8 cellular contexts compared by ENCODE assay signal in genomic region chr9:126719677-126720435, GRCh38.
A peak's percentile ranks its signal among the peaks of the same experiment; 100 is the strongest.
DNase-seq lines count a peak whose midpoint lies in the region; ATAC-seq and TF ChIP-seq lines count a peak whose summit lies in the region.

No MANE protein-coding gene starts in this region.

- no peaks in the 10 kb centered on the region for H3K9me3 ChIP-seq in BLaER1
- H3K9me3 ChIP-seq in left lung = no peaks in the 10 kb centered on the region

- peaks cover 51% of the 10 kb centered on the region for H3K4me1 ChIP-seq in BLaER1
- peaks cover 3 to 38% of the 10 kb centered on the region in 2 donors for H3K4me1 ChIP-seq in left lung

- no peak for TF ChIP-seq CTCF in left lung (IDR thresholded peaks at IDR 0.05)

- no peaks in the 10 kb centered on the region for H3K9me3 Mint-ChIP-seq in activated CD4-positive, alpha-beta T cell treated with anti-CD3 and anti-CD28 coated beads for 36 hours (ENCODE audit: low read depth)

- no peaks in the 10 kb centered on the region for H4K20me1 ChIP-seq in BLaER1

- peak overlapping the region; percentile 12; the same call in 1 of the 2 replicates for H3K4me3 ChIP-seq in BLaER1
- H3K4me3 ChIP-seq in left lung = no peak overlapping the region

- H3K27ac Mint-ChIP-seq in activated CD4-positive, alpha-beta T cell treated with anti-CD3 and anti-CD28 coated beads for 36 hours = peak overlapping the region; percentile 78

- peak; percentile 91 for DNase-seq in H4 (ENCODE audit: low spot score)
- peak; percentile 35 for DNase-seq in NCI-H2171 (lab: John Stamatoyannopoulos, UW)
- DNase-seq in activated CD4-positive, alpha-beta T cell treated with anti-CD3 and anti-CD28 coated beads for 36 hours = peak; percentile 90
- peak in 49 of 61 donors; percentile 14 to 91 (median 58) for DNase-seq in caudate nucleus (lab: John Stamatoyannopoulos, UW)
- DNase-seq in left lung = peak; percentile 90 to 92
- DNase-seq in stimulated activated CD4-positive, alpha-beta T cell treated with anti-CD3 and anti-CD28 coated beads, TNF-alpha, amount 100 ng/mL, for 4 hours (ENCODE audit: low read depth in 3 of 3) = peak in 2 of 3 experiments; percentile 75 to 85
- no peak for DNase-seq in NCI-H2107 (lab: John Stamatoyannopoulos, UW)

- H3K27ac ChIP-seq in BLaER1 (peak overlapping the region; percentile 68), caudate nucleus (ENCODE audit: low read depth, low read length) (peak overlapping the region; percentile 70), left lung (peak overlapping the region in 1 of 2 donors; percentile 71)

- H3K27me3 Mint-ChIP-seq in activated CD4-positive, alpha-beta T cell treated with anti-CD3 and anti-CD28 coated beads for 36 hours = no peaks in the 10 kb centered on the region

- intact Hi-C loops in activated CD4-positive, alpha-beta T cell treated with anti-CD3 and anti-CD28 coated beads for 36 hours (cut with DNase I, micrococcal nuclease) = loop anchor here in 1 of 2 experiments (1.0 to 10.0 kb wide), 3 partner anchors 15 to 1855 kb away; partner anchors contain the start of genes ARPC5L and RPL35
- intact Hi-C loops in left lung (cut with DNase I) = no loop called here

- H3K4me1 Mint-ChIP-seq in activated CD4-positive, alpha-beta T cell treated with anti-CD3 and anti-CD28 coated beads for 36 hours = peaks cover 43% of the 10 kb centered on the region

- POLR2A ChIA-PET in activated CD4-positive, alpha-beta T cell treated with anti-CD3 and anti-CD28 coated beads for 36 hours (lab: Charles Lee) = interaction anchor here (0.5 kb wide), 2 partner anchors 14 to 202 kb away, joined by 3 read pairs; no protein-coding TSS in a partner anchor

- ATAC-seq in activated CD4-positive, alpha-beta T cell treated with anti-CD3 and anti-CD28 coated beads for 36 hours = peak; percentile 55
- peak; percentile 64 for ATAC-seq in left lung

- H3K36me3 Mint-ChIP-seq in activated CD4-positive, alpha-beta T cell treated with anti-CD3 and anti-CD28 coated beads for 36 hours (ENCODE audit: low read depth) = no peaks in the 10 kb centered on the region

- peak overlapping the region; percentile 95 for H3K4me2 ChIP-seq in BLaER1

- CTCF ChIA-PET in activated CD4-positive, alpha-beta T cell treated with anti-CD3 and anti-CD28 coated beads for 36 hours (lab: Charles Lee) = interaction anchor here (0.6 to 4.8 kb wide), 7 partner anchors 9 to 85 kb away, joined by 3 to 31 read pairs (median 4); partner anchors contain the start of gene ZBTB43

- H3K36me3 ChIP-seq in BLaER1 = no peaks in the 10 kb centered on the region
- no peaks in the 10 kb centered on the region for H3K36me3 ChIP-seq in left lung

- H3K27me3 ChIP-seq in BLaER1 (no peaks in the 10 kb centered on the region), left lung (peaks cover 0 to 69% of the 10 kb centered on the region in 2 donors)

- peak overlapping the region; percentile 42; the same call in 1 of the 2 replicates for H3K9ac ChIP-seq in BLaER1

- peak overlapping the region; percentile 35 for H3K4me3 Mint-ChIP-seq in activated CD4-positive, alpha-beta T cell treated with anti-CD3 and anti-CD28 coated beads for 36 hours
